In the genomic region with DNA sequence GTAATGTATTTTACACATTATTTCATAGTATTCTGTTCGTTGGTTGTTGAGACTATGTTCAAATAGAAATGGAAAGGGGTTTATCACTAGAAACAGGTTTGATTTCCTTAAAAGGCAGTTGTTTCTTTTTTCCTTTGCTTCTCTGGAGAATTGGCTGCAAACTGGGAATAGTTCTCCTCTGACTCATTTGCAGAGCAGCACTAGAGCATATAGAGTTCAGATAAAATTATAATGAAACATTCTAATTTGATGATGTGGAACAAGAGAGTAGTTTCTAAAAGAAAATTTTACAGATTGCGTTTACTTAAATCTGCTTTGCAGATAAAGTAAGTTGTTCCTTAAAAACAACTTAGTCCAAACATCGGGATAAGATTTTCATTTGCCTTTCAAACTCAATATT, we compare ENCODE assay signal across 11 cellular contexts.
DNase-seq lines count a peak whose midpoint lies in the region; ATAC-seq and TF ChIP-seq lines count a peak whose summit lies in the region.
"Had no signal": no experiment of that assay in that cellular context is flagged by ENCODE, and none has a peak within 500 bp of the region (broad histone marks: within the 10 kb centered on the region; RNA-seq: fewer than 3 reads in every experiment).

No MANE protein-coding gene starts in this region.

- H3K9me3 Mint-ChIP-seq in stimulated activated naive CD8-positive, alpha-beta T cell treated with anti-CD3 and anti-CD28 coated beads, Interleukin-15, amount 100 ng/mL, for 72 hours: no peaks in the 10 kb centered on the region

- no peak overlapping the region for H3K27ac Mint-ChIP-seq in stimulated activated naive CD8-positive, alpha-beta T cell treated with anti-CD3 and anti-CD28 coated beads, Interleukin-15, amount 100 ng/mL, for 72 hours

- H3K4me1 Mint-ChIP-seq in stimulated activated naive CD8-positive, alpha-beta T cell treated with anti-CD3 and anti-CD28 coated beads, Interleukin-15, amount 100 ng/mL, for 72 hours: no peaks in the 10 kb centered on the region

- no peaks in the 10 kb centered on the region for H3K27me3 ChIP-seq in stomach smooth muscle (ENCODE audit: control insufficient read depth in 1 of 2, insufficient read depth in 2 of 2, low read length in 2 of 2)

- no peak overlapping the region for H3K4me3 Mint-ChIP-seq in stimulated activated naive CD8-positive, alpha-beta T cell treated with anti-CD3 and anti-CD28 coated beads, Interleukin-15, amount 100 ng/mL, for 72 hours

- TF ChIP-seq CTCF in HFF-Myc (IDR thresholded peaks at IDR 0.05; ENCODE audit: low read depth, low read length, missing control alignments) (no peak), astrocyte of the spinal cord (IDR thresholded peaks at IDR 0.05; ENCODE audit: low read depth, low read length) (no peak)

- no peaks in the 10 kb centered on the region for H3K36me3 ChIP-seq in stomach smooth muscle (ENCODE audit: control insufficient read depth in 2 of 2, insufficient read depth in 2 of 2, low read length in 2 of 2)

- peak overlapping the region; percentile 2 for H3K27ac ChIP-seq in stomach smooth muscle (ENCODE audit: low read length)

- ATAC-seq in stimulated activated naive CD8-positive, alpha-beta T cell treated with anti-CD3 and anti-CD28 coated beads, Interleukin-15, amount 100 ng/mL, for 72 hours: no peak
- ATAC-seq in HG03280 (IDR thresholded peaks at IDR 0.05; ENCODE audit: unreplicated experiment) (no peak), GM18502 (IDR thresholded peaks at IDR 0.05; ENCODE audit: poor library complexity, unreplicated experiment) (no peak)

- no peak overlapping the region for H3K4me3 ChIP-seq in HFF-Myc (replicated peaks; ENCODE audit: low read depth, low read length)
- no peak overlapping the region for H3K4me3 ChIP-seq in astrocyte of the spinal cord (ENCODE audit: low read depth, low read length)
- H3K4me3 ChIP-seq in stomach smooth muscle (ENCODE audit: low read length in 2 of 2): peak overlapping the region in 1 of 2 donors; percentile 29

- in situ Hi-C loops in astrocyte of the spinal cord (cut with HindIII; ENCODE audit: low sequenced_read_pairs): no loop called here

- H3K9ac ChIP-seq in stomach smooth muscle (ENCODE audit: low read length in 2 of 2): peak overlapping the region in 1 of 2 donors; percentile 48

- DNase-seq in HFF-Myc (ENCODE audit: extremely low read depth, low read depth): peak; percentile 84
- peak; percentile 93 for DNase-seq in astrocyte of the spinal cord (ENCODE audit: low read depth, low spot score)
- DNase-seq in iPS DF 19.7 (ENCODE audit: low read depth, low spot score): peak; percentile 12
- no peak for DNase-seq in stimulated activated naive CD8-positive, alpha-beta T cell treated with anti-CD3 and anti-CD28 coated beads, Interleukin-15, amount 100 ng/mL, for 72 hours
- no peak for DNase-seq in NCI-H2171 (lab: John Stamatoyannopoulos, UW)
- DNase-seq: activated T-cell treated with anti-CD3 and anti-CD28 coated beads, Interleukin-2, amount 50 U/mL, for 48 hours; erythroblast; NCI-H2171 treated with DMSO at 0.1 percent for 48 hours had no signal

- H3K9me3 ChIP-seq in stomach smooth muscle (ENCODE audit: control insufficient read depth in 2 of 2, low read length in 2 of 2): no peaks in the 10 kb centered on the region

- H3K4me1 ChIP-seq in stomach smooth muscle (ENCODE audit: control insufficient read depth, insufficient read depth, low read length): peaks cover 36% of the 10 kb centered on the region

- peaks cover 9% of the 10 kb centered on the region for H3K27me3 Mint-ChIP-seq in stimulated activated naive CD8-positive, alpha-beta T cell treated with anti-CD3 and anti-CD28 coated beads, Interleukin-15, amount 100 ng/mL, for 72 hours

Comparison
In these comparisons a context has a peak if more than half of its experiments do, and no peak if none do; other contexts are left out.
1. DNase-seq: peak in HFF-Myc (single experiment), astrocyte of the spinal cord (single experiment) and iPS DF 19.7 (single experiment); none in stimulated activated naive CD8-positive, alpha-beta T cell treated with anti-CD3 and anti-CD28 coated beads, Interleukin-15, amount 100 ng/mL, for 72 hours (0 of 2) and NCI-H2171 (single experiment).